Comparison of ENCODE assay signal across 19 cellular contexts in genomic region chr10:127869329-127869728, GRCh38. TPM values are rescaled to one million over a fixed set of nuclear protein-coding genes. Genes with fewer than 3 reads are reported as not detected.
DNase-seq lines count a peak whose midpoint lies in the region; ATAC-seq and TF ChIP-seq lines count a peak whose summit lies in the region.
"Had no signal": no experiment of that assay in that cellular context is flagged by ENCODE, and none has a peak within 500 bp of the region (broad histone marks: within the 10 kb centered on the region; RNA-seq: fewer than 3 reads in every experiment).

No MANE protein-coding gene starts in this region.

- H3K4me3 Mint-ChIP-seq in WTC11 (no peak overlapping the region), chondrocyte (ENCODE audit: unreplicated experiment) (no peak overlapping the region)
- H3K4me3 Mint-ChIP-seq: B cell; CD4-positive, alpha-beta T cell; CD8-positive, alpha-beta T cell had no signal

- TF ChIP-seq CTCF in HEK293 (tag by site-specific recombination; IDR thresholded peaks at IDR 0.05) (no peak), WTC11 (IDR thresholded peaks at IDR 0.05) (no peak), chondrocyte (IDR thresholded peaks at IDR 0.05) (no peak)

- H3K27ac Mint-ChIP-seq in WTC11 (no peak overlapping the region), chondrocyte (ENCODE audit: unreplicated experiment) (peak overlapping the region; percentile 13)
- H3K27ac Mint-ChIP-seq: B cell; CD4-positive, alpha-beta T cell; CD8-positive, alpha-beta T cell had no signal

- no peak for DNase-seq in WTC11 (ENCODE audit: low spot score)
- no peak for DNase-seq in chondrocyte (ENCODE audit: low spot score)
- no peak for DNase-seq in HCEC 1CT
- DNase-seq: 8988T; ACHN; AML-193; Caco-2; Calu3; CD4-positive, alpha-beta T cell; CD8-positive, alpha-beta T cell; DMS79 treated with DMSO at 0.1 percent for 48 hours; GF-D8 had no signal

- no peaks in the 10 kb centered on the region for H3K4me1 ChIP-seq in HEK293 (ENCODE audit: control insufficient read depth, insufficient read depth, low read length)

- H3K4me1 Mint-ChIP-seq in WTC11 = no peaks in the 10 kb centered on the region
- no peaks in the 10 kb centered on the region for H3K4me1 Mint-ChIP-seq in chondrocyte (ENCODE audit: low read depth)
- H3K4me1 Mint-ChIP-seq: B cell had no signal

- H3K27ac ChIP-seq in HEK293 (ENCODE audit: extremely low read depth, low read depth, low read length) = no peak overlapping the region
- H3K27ac ChIP-seq: BLaER1 treated with 17β-estradiol and CSF1 and Interleukin-3, amounts not matched to agents 10 nM and 100 nM; C4-2B had no signal

- H3K36me3 ChIP-seq in HEK293 (ENCODE audit: control insufficient read depth in 2 of 2, insufficient read depth in 1 of 2, low read length in 2 of 2) = no peaks in the 10 kb centered on the region
- H3K36me3 ChIP-seq: BLaER1 treated with 17β-estradiol and CSF1 and Interleukin-3, amounts not matched to agents 10 nM and 100 nM had no signal

- POLR2A ChIA-PET in HEK293 (lab: Yijun Ruan, JAX) = no interaction called here
- POLR2A ChIA-PET in WTC11 (lab: Charles Lee) = interaction anchor here (1.8 kb wide), 1 partner anchor 200 kb away, joined by 4 read pairs; no protein-coding TSS in a partner anchor

- ATAC-seq in WTC11 (no peak), HG03460 (IDR thresholded peaks at IDR 0.05; ENCODE audit: unreplicated experiment) (no peak), HG02852 (IDR thresholded peaks at IDR 0.05; ENCODE audit: unreplicated experiment) (no peak)
- ATAC-seq: CD8-positive, alpha-beta T cell had no signal

- H3K9me3 Mint-ChIP-seq in WTC11 = peaks cover 40% of the 10 kb centered on the region
- peaks cover 24% of the 10 kb centered on the region for H3K9me3 Mint-ChIP-seq in chondrocyte (ENCODE audit: low read depth)
- H3K9me3 Mint-ChIP-seq: CD4-positive, alpha-beta T cell had no signal

- H3K9me3 ChIP-seq in HEK293 (ENCODE audit: control insufficient read depth, insufficient read depth, low read depth, low read length) = no peaks in the 10 kb centered on the region; the same call in 1 of the 2 replicates
- H3K9me3 ChIP-seq: Caco-2 had no signal

- H3K27me3 Mint-ChIP-seq in WTC11 (ENCODE audit: low read depth) = no peaks in the 10 kb centered on the region; the same call in 1 of the 2 replicates
- peaks cover 30% of the 10 kb centered on the region for H3K27me3 Mint-ChIP-seq in chondrocyte (ENCODE audit: low read depth)

- CTCF ChIA-PET in HEK293 (lab: Yijun Ruan, JAX) = interaction anchor here (0.6 to 1.7 kb wide), 3 partner anchors 128 to 173 kb away, joined by 3 read pairs; no protein-coding TSS in a partner anchor
- CTCF ChIA-PET in WTC11 (lab: Charles Lee) = interaction anchor here (1.9 to 2.3 kb wide), 4 partner anchors 15 to 200 kb away, joined by 9 to 18 read pairs (median 14); partner anchors contain the start of gene PTPRE

- no peak overlapping the region for H3K4me3 ChIP-seq in HEK293 (ENCODE audit: low read depth, low read length)
- H3K4me3 ChIP-seq: BLaER1 treated with 17β-estradiol and CSF1 and Interleukin-3, amounts not matched to agents 10 nM and 100 nM had no signal

- peaks cover 22% of the 10 kb centered on the region for H3K36me3 Mint-ChIP-seq in WTC11
- peaks cover 4% of the 10 kb centered on the region for H3K36me3 Mint-ChIP-seq in chondrocyte (ENCODE audit: low read depth)
- H3K36me3 Mint-ChIP-seq: CD8-positive, alpha-beta T cell had no signal

TF ChIP-seq in HEK293, 187 proteins besides CTCF, POLR2A, EP300 and RAD21:
- no peak for TF ChIP-seq TCF7L2 (IDR thresholded peaks at IDR 0.05; ENCODE audit: borderline replicate concordance, low read depth, low read length)
- peak; percentile 36; the same call in 1 of the 2 replicates for TF ChIP-seq TRIM28 (IDR thresholded peaks at IDR 0.05; ENCODE audit: borderline replicate concordance, low read length)
- no peak for TF ChIP-seq ZNF510 (tag by site-specific recombination; IDR thresholded peaks at IDR 0.05; ENCODE audit: insufficient replicate concordance)
- peak; percentile 83 for TF ChIP-seq SETDB1 (IDR thresholded peaks at IDR 0.05; ENCODE audit: insufficient read length, low read length)
- no peak for TF ChIP-seq REPIN1 (tag by site-specific recombination; IDR thresholded peaks at IDR 0.05; ENCODE audit: low read depth)

TF ChIP-seq in WTC11, 78 proteins besides CTCF, POLR2A, EP300 and RAD21:
- TF ChIP-seq ZNF317 (CRISPR knock-in tag; IDR thresholded peaks at IDR 0.05; ENCODE audit: borderline replicate concordance, low read depth) (peak; percentile 90), ZNF512 (CRISPR knock-in tag; IDR thresholded peaks at IDR 0.05; ENCODE audit: borderline replicate concordance) (no peak)

RNA-seq across cellular contexts. Expression of gene CLRN3, which starts 23.4 kb away (rescaled TPM):
- not detected in 3 replicates for total RNA-seq in WTC11 (2021)
- total RNA-seq in chondrocyte = not detected in 3 replicates
- total RNA-seq: A673; B cell; CD4-positive, alpha-beta T cell; CD8-positive, alpha-beta T cell had no signal

RNA-seq across cellular contexts. Expression of gene PTPRE, which starts 37.6 kb away (rescaled TPM):
- total RNA-seq in WTC11 (2021) (1.7 to 3.1 TPM (median 2.0 TPM) in 3 replicates), chondrocyte (3.1 to 6.2 TPM (median 5.7 TPM) in 3 replicates)
